In genomic region chr6:100382031-100382430, GRCh38 we compare ENCODE assay signal across 34 cellular contexts.
DNase-seq lines count a peak whose midpoint lies in the region; FAIRE-seq and TF ChIP-seq lines count a peak whose summit lies in the region.
"Had no signal": no experiment of that assay in that cellular context is flagged by ENCODE, and none has a peak within 500 bp of the region (broad histone marks: within the 10 kb centered on the region; RNA-seq: fewer than 3 reads in every experiment).

No MANE protein-coding gene starts in this region.

- H3K27ac ChIP-seq in astrocyte (ENCODE audit: low read depth, low read length), result no peak overlapping the region
- H3K27ac ChIP-seq in SJCRH30, result no peak overlapping the region
- H3K27ac ChIP-seq: ascending aorta, esophagus muscularis mucosa, gastroesophageal sphincter, Peyer's patch, right lobe of liver, spleen, testis had no signal

- no peak overlapping the region for H3K4me3 ChIP-seq in astrocyte (ENCODE audit: insufficient read depth, low read depth, low read length)
- no peak overlapping the region for H3K4me3 ChIP-seq in foreskin fibroblast (ENCODE audit: low read depth in 1 of 2, low read length in 2 of 2)
- H3K4me3 ChIP-seq in SJCRH30, result no peak overlapping the region
- H3K4me3 ChIP-seq: ascending aorta, esophagus muscularis mucosa, gastroesophageal sphincter, mucosa of descending colon, Peyer's patch, right lobe of liver, spleen, testis had no signal

- H3K27me3 Mint-ChIP-seq in astrocyte (ENCODE audit: low read depth, unreplicated experiment), result no peaks in the 10 kb centered on the region
- H3K27me3 Mint-ChIP-seq in immature natural killer cell (ENCODE audit: low read depth in 3 of 3), result peaks cover 0 to 3% (median 0%) of the 10 kb centered on the region in 3 donors
- H3K27me3 Mint-ChIP-seq: effector memory CD8-positive, alpha-beta T cell; progenitor cell of endocrine pancreas; stimulated activated naive CD8-positive, alpha-beta T cell treated with anti-CD3 and anti-CD28 coated beads, Interleukin-15, Interleukin-2, amounts not matched to agents 100 ng/mL and 50 ng/mL, for 24 hours had no signal

- no peak overlapping the region for H2AFZ ChIP-seq in astrocyte (ENCODE audit: low read depth, low read length)

- H3K27ac Mint-ChIP-seq in astrocyte (ENCODE audit: unreplicated experiment) (no peak overlapping the region), immature natural killer cell (no peak overlapping the region)
- H3K27ac Mint-ChIP-seq: activated CD4-positive, alpha-beta T cell treated with anti-CD3 and anti-CD28 coated beads, Interleukin-2, amount 10 ng/mL, durations not matched to agents 24 days and 14 days; activated naive CD8-positive, alpha-beta T cell treated with anti-CD3 and anti-CD28 coated beads, Interleukin-2, amount 10 ng/mL, durations not matched to agents 7 days and 5 days; effector memory CD8-positive, alpha-beta T cell; natural killer cell; progenitor cell of endocrine pancreas; stimulated activated naive CD8-positive, alpha-beta T cell treated with anti-CD3 and anti-CD28 coated beads, Interleukin-15, Interleukin-2, amounts not matched to agents 100 ng/mL and 50 ng/mL, for 24 hours; WTC11 had no signal

- H3K9me3 ChIP-seq in astrocyte (ENCODE audit: insufficient read depth, low read depth, low read length) (no peaks in the 10 kb centered on the region), SJCRH30 (replicated peaks) (no peaks in the 10 kb centered on the region; the same call in 1 of the 2 replicates)
- H3K9me3 ChIP-seq: ascending aorta, esophagus muscularis mucosa, gastroesophageal sphincter, mucosa of descending colon, Peyer's patch, right lobe of liver, spleen, testis had no signal

- no peaks in the 10 kb centered on the region for H3K4me1 Mint-ChIP-seq in astrocyte (ENCODE audit: low read depth, unreplicated experiment)
- H3K4me1 Mint-ChIP-seq in immature natural killer cell, result no peaks in the 10 kb centered on the region
- H3K4me1 Mint-ChIP-seq: activated CD4-positive, alpha-beta T cell treated with anti-CD3 and anti-CD28 coated beads, Interleukin-2, amount 10 ng/mL, durations not matched to agents 24 days and 14 days; activated naive CD8-positive, alpha-beta T cell treated with anti-CD3 and anti-CD28 coated beads, Interleukin-2, amount 10 ng/mL, durations not matched to agents 7 days and 5 days; natural killer cell had no signal

- no peaks in the 10 kb centered on the region for H4K20me1 ChIP-seq in astrocyte (ENCODE audit: insufficient read depth, low read length)

- TF ChIP-seq CTCF in astrocyte (IDR thresholded peaks at IDR 0.05; ENCODE audit: insufficient read depth, low read depth, low read length) (no peak), foreskin fibroblast (IDR thresholded peaks at IDR 0.05; ENCODE audit: low read depth, low read length) (no peak)

- no peak overlapping the region for H3K9ac ChIP-seq in astrocyte (ENCODE audit: low read length)

- DNase-seq in AG20443 (ENCODE audit: low spot score) (peak; percentile 28), M059J (ENCODE audit: low read depth) (peak; percentile 16), astrocyte (ENCODE audit: low read depth) (peak; percentile 8), foreskin fibroblast (peak; percentile 30 to 70), SJCRH30 (no peak), immature natural killer cell (no peak), SIG-M5 treated with dmso at 0.1 percent for 504 hours (lab: John Stamatoyannopoulos, UW; ENCODE audit: unreplicated experiment) (no peak)
- DNase-seq: activated CD4-positive, alpha-beta T cell treated with anti-CD3 and anti-CD28 coated beads, Interleukin-2, amount 10 ng/mL, durations not matched to agents 24 days and 14 days; activated effector memory CD4-positive, alpha-beta T cell treated with anti-CD3 and anti-CD28 coated beads, Interleukin-2, amount 50 U/mL, for 16 hours; activated naive CD8-positive, alpha-beta T cell treated with anti-CD3 and anti-CD28 coated beads, Interleukin-2, amount 10 ng/mL, durations not matched to agents 7 days and 5 days; central memory CD4-positive, alpha-beta T cell; cortex of kidney; DMS153; effector memory CD8-positive, alpha-beta T cell; left colon; mucosa of descending colon; natural killer cell; NCI-H1092 treated with DMSO at 0.1 percent for 48 hours; NCI-H2029; NCI-H2227 treated with DMSO at 0.1 percent for 48 hours; nucleus accumbens; Peyer's patch; right lobe of liver; spleen; stimulated activated CD4-positive, alpha-beta T cell treated with anti-CD3 and anti-CD28 coated beads, Interleukin-2, amount 100 ng/mL, for 24 hours; testis had no signal

- H3K4me1 ChIP-seq in astrocyte (ENCODE audit: insufficient read depth, low read length), result no peaks in the 10 kb centered on the region
- peaks cover 9% of the 10 kb centered on the region; the same call in 1 of the 2 replicates for H3K4me1 ChIP-seq in SJCRH30
- H3K4me1 ChIP-seq: esophagus muscularis mucosa, gastroesophageal sphincter, Peyer's patch, right lobe of liver, spleen, testis had no signal

- H3K79me2 ChIP-seq in astrocyte (ENCODE audit: insufficient read depth, low read length), result no peaks in the 10 kb centered on the region

- no peak overlapping the region for H3K4me3 Mint-ChIP-seq in astrocyte (ENCODE audit: unreplicated experiment)
- H3K4me3 Mint-ChIP-seq in immature natural killer cell, result no peak overlapping the region
- H3K4me3 Mint-ChIP-seq: activated CD4-positive, alpha-beta T cell treated with anti-CD3 and anti-CD28 coated beads, Interleukin-2, amount 10 ng/mL, durations not matched to agents 24 days and 14 days; activated naive CD8-positive, alpha-beta T cell treated with anti-CD3 and anti-CD28 coated beads, Interleukin-2, amount 10 ng/mL, durations not matched to agents 7 days and 5 days; effector memory CD8-positive, alpha-beta T cell; natural killer cell; stimulated activated naive CD8-positive, alpha-beta T cell treated with anti-CD3 and anti-CD28 coated beads, Interleukin-15, Interleukin-2, amounts not matched to agents 100 ng/mL and 50 ng/mL, for 24 hours; WTC11 had no signal

- H3K27me3 ChIP-seq in astrocyte (ENCODE audit: insufficient read depth, low read length) (no peaks in the 10 kb centered on the region), SJCRH30 (no peaks in the 10 kb centered on the region)
- H3K27me3 ChIP-seq: ascending aorta, esophagus muscularis mucosa, gastroesophageal sphincter, Peyer's patch, right lobe of liver, testis had no signal

- H3K36me3 Mint-ChIP-seq in astrocyte (ENCODE audit: low read depth, unreplicated experiment), result no peaks in the 10 kb centered on the region
- no peaks in the 10 kb centered on the region for H3K36me3 Mint-ChIP-seq in immature natural killer cell
- H3K36me3 Mint-ChIP-seq: activated naive CD8-positive, alpha-beta T cell treated with anti-CD3 and anti-CD28 coated beads, Interleukin-2, amount 10 ng/mL, durations not matched to agents 7 days and 5 days; natural killer cell; WTC11 had no signal

- H3K36me3 ChIP-seq in astrocyte (ENCODE audit: insufficient read depth, low read length), result no peaks in the 10 kb centered on the region
- H3K36me3 ChIP-seq in SJCRH30, result no peaks in the 10 kb centered on the region
- H3K36me3 ChIP-seq: ascending aorta, esophagus muscularis mucosa, gastroesophageal sphincter, Peyer's patch, right lobe of liver, spleen had no signal

- no peak overlapping the region for H3K4me2 ChIP-seq in astrocyte (ENCODE audit: low read length)

- FAIRE-seq in astrocyte (lab: Jason Lieb, UNC), result no peak
- FAIRE-seq: GM12892, urothelium cell line had no signal

- no peaks in the 10 kb centered on the region for H3K9me3 Mint-ChIP-seq in astrocyte (ENCODE audit: unreplicated experiment)
- H3K9me3 Mint-ChIP-seq in immature natural killer cell, result peaks cover 0 to 2% (median 0%) of the 10 kb centered on the region in 6 donors
- H3K9me3 Mint-ChIP-seq: activated CD4-positive, alpha-beta T cell treated with anti-CD3 and anti-CD28 coated beads, Interleukin-2, amount 10 ng/mL, durations not matched to agents 24 days and 14 days; activated naive CD8-positive, alpha-beta T cell treated with anti-CD3 and anti-CD28 coated beads, Interleukin-2, amount 10 ng/mL, durations not matched to agents 7 days and 5 days; effector memory CD8-positive, alpha-beta T cell; natural killer cell; stimulated activated naive CD8-positive, alpha-beta T cell treated with anti-CD3 and anti-CD28 coated beads, Interleukin-15, Interleukin-2, amounts not matched to agents 100 ng/mL and 50 ng/mL, for 24 hours; WTC11 had no signal

Comparison
In these comparisons a context has a peak if more than half of its experiments do, and no peak if none do; other contexts are left out.
1. DNase-seq: peak in AG20443 (single experiment), M059J (single experiment), astrocyte (single experiment) and foreskin fibroblast (2 of 2); none in SJCRH30 (0 of 2), immature natural killer cell (0 of 3) and SIG-M5 treated with dmso at 0.1 percent for 504 hours (single experiment).